23 cellular contexts compared by ENCODE assay signal in genomic region chr6:121677551-121677950, GRCh38.
DNase-seq lines count a peak whose midpoint lies in the region; ATAC-seq, FAIRE-seq and TF ChIP-seq lines count a peak whose summit lies in the region.
"Had no signal": no experiment of that assay in that cellular context is flagged by ENCODE, and none has a peak within 500 bp of the region (broad histone marks: within the 10 kb centered on the region; RNA-seq: fewer than 3 reads in every experiment).

No MANE protein-coding gene starts in this region.

- CTCF ChIA-PET in H1 (lab: Charles Lee; ENCODE audit: partially characterized antibody) = interaction anchor here (0.7 to 2.1 kb wide), 4 partner anchors 8 to 248 kb away, joined by 3 to 5 read pairs (median 3); no protein-coding TSS in a partner anchor

- POLR2A ChIA-PET in H1 (lab: Charles Lee; ENCODE audit: partially characterized antibody) = no interaction called here

- H3K4me3 Mint-ChIP-seq in H9 = no peak overlapping the region
- H3K4me3 Mint-ChIP-seq in activated T-cell treated with anti-CD3 and anti-CD28 coated beads, Interleukin-2, amount 50 U/mL, for 24 hours = no peak overlapping the region
- H3K4me3 Mint-ChIP-seq: CD4-positive, alpha-beta memory T cell; GM23338 had no signal

- H3K27me3 Mint-ChIP-seq in H9 (ENCODE audit: low read depth) = no peaks in the 10 kb centered on the region
- H3K27me3 Mint-ChIP-seq in activated T-cell treated with anti-CD3 and anti-CD28 coated beads, Interleukin-2, amount 50 U/mL, for 24 hours = no peaks in the 10 kb centered on the region
- H3K27me3 Mint-ChIP-seq: CD4-positive, alpha-beta memory T cell had no signal

- H4K8ac ChIP-seq in H9 (replicated peaks; ENCODE audit: insufficient read length, low read depth, low read length) = no peak overlapping the region
- no peak overlapping the region for H4K8ac ChIP-seq in H1 (ENCODE audit: extremely low read depth, insufficient read depth, low read length)
- H4K8ac ChIP-seq in neuronal stem cell (ENCODE audit: low read depth, low read length) = no peak overlapping the region

- H3K4me3 ChIP-seq in adipocyte (ENCODE audit: low read length) = no peak overlapping the region
- H3K4me3 ChIP-seq in H1 (ENCODE audit: extremely low read depth in 1 of 4, insufficient read depth in 2 of 4, low read depth in 3 of 4, low read length in 4 of 4) = no peak overlapping the region
- no peak overlapping the region for H3K4me3 ChIP-seq in neuronal stem cell (ENCODE audit: low read length in 2 of 2)
- H3K4me3 ChIP-seq: A549, GM23338 had no signal

- FAIRE-seq in H1 (lab: Jason Lieb, UNC) = no peak
- FAIRE-seq: A549, GM12891, GM18507, H54 had no signal

- H3K79me2 ChIP-seq in H9 (ENCODE audit: insufficient read depth, low read length) (no peaks in the 10 kb centered on the region), H1 (ENCODE audit: control insufficient read depth in 1 of 2, insufficient read depth in 2 of 2, low read length in 2 of 2) (no peaks in the 10 kb centered on the region)

- H3K9me3 ChIP-seq in H9 (ENCODE audit: control insufficient read depth, low read depth, low read length) (no peaks in the 10 kb centered on the region), adipocyte (ENCODE audit: control insufficient read depth, low read length) (no peaks in the 10 kb centered on the region), H1 (ENCODE audit: insufficient read depth in 2 of 2, low read depth in 1 of 2, low read length in 1 of 2) (0 out of 4 replicates have a peak, but pooled peaks cover 0 to under 1% of the 10 kb centered on the region in 2 experiments), neuronal stem cell (replicated peaks in 1 of 2; ENCODE audit: control insufficient read depth in 2 of 2, insufficient read depth in 1 of 2, low read depth in 1 of 2, low read length in 2 of 2) (no peaks in the 10 kb centered on the region)
- H3K9me3 ChIP-seq: A549 had no signal

- TF ChIP-seq EP300 in H1 (IDR thresholded peaks at IDR 0.05; ENCODE audit: borderline replicate concordance in 1 of 2, low read depth in 2 of 2, low read length in 2 of 2) = no peak

- H4K5ac ChIP-seq in H9 (ENCODE audit: insufficient read length, low read depth, low read length) (no peak overlapping the region), H1 (ENCODE audit: insufficient read length, low read depth, low read length) (no peak overlapping the region)

- TF ChIP-seq POLR2A in H1 (IDR thresholded peaks at IDR 0.05; ENCODE audit: control extremely low read depth in 1 of 2, low read depth in 2 of 2, low read length in 2 of 2) = no peak

- no peak for TF ChIP-seq CTCF in H9 (conservative IDR thresholded peaks at IDR 0.05)
- no peak for TF ChIP-seq CTCF in H1 (IDR thresholded peaks at IDR 0.05; ENCODE audit: control extremely low read depth in 1 of 3, insufficient read depth in 1 of 3, low read depth in 1 of 3, low read length in 3 of 3)

- DNase-seq in H9 (no peak), adipocyte (ENCODE audit: low read depth) (peak; percentile 32), H1 (ENCODE audit: low read depth in 1 of 2, low spot score in 2 of 2) (no peak), neuronal stem cell (ENCODE audit: low spot score) (no peak), germinal center (ENCODE audit: low spot score) (no peak), hippocampal formation (lab: John Stamatoyannopoulos, UW) (no peak)
- DNase-seq in activated T-cell treated with anti-CD3 and anti-CD28 coated beads, Interleukin-2, amount 50 U/mL, for 24 hours = no peak
- DNase-seq: 8988T; ACHN; C1 segment of cervical spinal cord; Calu3; CD4-positive, alpha-beta memory T cell; COR-L47; DMS53; DMS79 treated with DMSO at 0.1 percent for 48 hours; GF-D8; HCEC 1CT had no signal

- H2BK15ac ChIP-seq in H9 (ENCODE audit: low read depth, low read length) = no peak overlapping the region
- no peak overlapping the region for H2BK15ac ChIP-seq in H1 (ENCODE audit: low read length)
- H2BK15ac ChIP-seq in neuronal stem cell (ENCODE audit: low read length) = no peak overlapping the region

- no peak overlapping the region for H2BK12ac ChIP-seq in H9 (ENCODE audit: insufficient read length, low read depth, low read length)
- no peak overlapping the region for H2BK12ac ChIP-seq in H1 (ENCODE audit: low read depth, low read length)
- H2BK12ac ChIP-seq in neuronal stem cell (ENCODE audit: low read length) = no peak overlapping the region

- no peak overlapping the region for H3K4ac ChIP-seq in H9 (ENCODE audit: low read depth, low read length)
- H3K4ac ChIP-seq in H1 (replicated peaks; ENCODE audit: insufficient read length, low read depth, low read length) = no peak overlapping the region
- H3K4ac ChIP-seq in neuronal stem cell (ENCODE audit: low read length) = no peak overlapping the region

- H4K20me1 ChIP-seq in H9 (ENCODE audit: control insufficient read depth, insufficient read depth, insufficient read length) = no peaks in the 10 kb centered on the region
- no peaks in the 10 kb centered on the region for H4K20me1 ChIP-seq in H1 (replicated peaks in 1 of 2; ENCODE audit: control insufficient read depth in 1 of 2, insufficient read depth in 2 of 2, low read length in 2 of 2)

- H2BK120ac ChIP-seq in H9 (ENCODE audit: low read depth, low read length, poor library complexity, severe bottlenecking) = no peak overlapping the region
- no peak overlapping the region for H2BK120ac ChIP-seq in H1 (replicated peaks; ENCODE audit: low read depth, low read length)
- H2BK120ac ChIP-seq in neuronal stem cell (ENCODE audit: low read depth, low read length) = no peak overlapping the region

- H3K4me2 ChIP-seq in H9 (ENCODE audit: insufficient read depth, insufficient read length, low read length) = no peak overlapping the region
- H3K4me2 ChIP-seq in H1 (ENCODE audit: insufficient read depth in 1 of 2, low read depth in 2 of 2, low read length in 2 of 2) = no peak overlapping the region
- H3K4me2 ChIP-seq in neuronal stem cell (ENCODE audit: insufficient read depth, low read length, poor library complexity, severe bottlenecking) = no peak overlapping the region
- H3K4me2 ChIP-seq: A549, GM23338 had no signal

- no peak overlapping the region for H3K56ac ChIP-seq in H9 (ENCODE audit: insufficient read length, low read depth, low read length)
- H3K56ac ChIP-seq in H1 (replicated peaks; ENCODE audit: insufficient read length, low read depth, low read length) = no peak overlapping the region

- H2AFZ ChIP-seq in H9 (ENCODE audit: low read length) = no peak overlapping the region
- peak overlapping the region; percentile 52; the same call in 1 of the 2 replicates for H2AFZ ChIP-seq in H1 (ENCODE audit: low read length)
- H2AFZ ChIP-seq in neuronal stem cell (ENCODE audit: low read length) = peak overlapping the region; percentile 10

- H3K4me1 ChIP-seq in H9 (ENCODE audit: insufficient read depth, low read length) (no peaks in the 10 kb centered on the region), adipocyte (ENCODE audit: control insufficient read depth, insufficient read depth, low read length) (no peaks in the 10 kb centered on the region), H1 (replicated peaks in 1 of 4; ENCODE audit: control insufficient read depth in 3 of 4, insufficient read depth in 4 of 4, low read length in 3 of 4) (no peaks in the 10 kb centered on the region), neuronal stem cell (ENCODE audit: control insufficient read depth in 2 of 2, insufficient read depth in 1 of 2, low read depth in 1 of 2, low read length in 2 of 2) (no peaks in the 10 kb centered on the region)
- H3K4me1 ChIP-seq: A549 had no signal

- H3K23ac ChIP-seq in H9 (ENCODE audit: insufficient read length, low read depth, low read length) = peak overlapping the region; percentile 44
- H3K23ac ChIP-seq in H1 (ENCODE audit: insufficient read length) = no peak overlapping the region
- H3K23ac ChIP-seq in neuronal stem cell (ENCODE audit: low read depth, low read length, poor library complexity) = no peak overlapping the region

- H3K18ac ChIP-seq in H9 (ENCODE audit: insufficient read length, low read depth, low read length) (no peak overlapping the region), H1 (ENCODE audit: extremely low read depth, low read length) (no peak overlapping the region), neuronal stem cell (ENCODE audit: low read length) (no peak overlapping the region)

- no peak overlapping the region for H2AK5ac ChIP-seq in H9 (ENCODE audit: insufficient read length, low read length)
- no peak overlapping the region for H2AK5ac ChIP-seq in H1 (ENCODE audit: low read depth, low read length)
- H2AK5ac ChIP-seq in neuronal stem cell (ENCODE audit: low read depth, low read length) = no peak overlapping the region

- H3K4me1 Mint-ChIP-seq in H9 = peaks cover 12 to 15% of the 10 kb centered on the region in 2 experiments
- no peaks in the 10 kb centered on the region for H3K4me1 Mint-ChIP-seq in activated T-cell treated with anti-CD3 and anti-CD28 coated beads, Interleukin-2, amount 50 U/mL, for 24 hours (ENCODE audit: low read depth)
- H3K4me1 Mint-ChIP-seq: CD4-positive, alpha-beta memory T cell had no signal

- no peaks in the 10 kb centered on the region for H3K9me3 Mint-ChIP-seq in H9
- H3K9me3 Mint-ChIP-seq in activated T-cell treated with anti-CD3 and anti-CD28 coated beads, Interleukin-2, amount 50 U/mL, for 24 hours = no peaks in the 10 kb centered on the region
- H3K9me3 Mint-ChIP-seq: GM23338 had no signal

- H2BK5ac ChIP-seq in H9 (ENCODE audit: insufficient read length, low read length) = no peak overlapping the region
- no peak overlapping the region; the same call in 1 of the 2 replicates for H2BK5ac ChIP-seq in H1 (ENCODE audit: low read depth, low read length)
- H2BK5ac ChIP-seq in neuronal stem cell (ENCODE audit: low read length) = no peak overlapping the region

- H2BK20ac ChIP-seq in H9 (ENCODE audit: low read depth, low read length, poor library complexity, severe bottlenecking) = no peak overlapping the region
- no peak overlapping the region for H2BK20ac ChIP-seq in H1 (ENCODE audit: low read length)

- ATAC-seq in HG03196 (IDR thresholded peaks at IDR 0.05; ENCODE audit: unreplicated experiment) = no peak
- ATAC-seq: A549, GM23338 had no signal

- H3K27me3 ChIP-seq in H9 (ENCODE audit: insufficient read depth, low read length) (no peaks in the 10 kb centered on the region), adipocyte (replicated peaks; ENCODE audit: control insufficient read depth, insufficient read depth, low read length) (no peaks in the 10 kb centered on the region), H1 (replicated peaks in 1 of 4; ENCODE audit: control insufficient read depth in 3 of 4, extremely low read depth in 1 of 4, insufficient read depth in 3 of 4, low read length in 3 of 4) (no peaks in the 10 kb centered on the region), neuronal stem cell (ENCODE audit: control insufficient read depth in 3 of 3, insufficient read depth in 3 of 3, low read depth in 1 of 3, low read length in 3 of 3) (no peaks in the 10 kb centered on the region)

- H3K23me2 ChIP-seq in H9 (ENCODE audit: insufficient read length, low read depth, low read length, poor library complexity, severe bottlenecking) (no peaks in the 10 kb centered on the region), H1 (ENCODE audit: low read depth, low read length) (no peaks in the 10 kb centered on the region)

- H3K27ac ChIP-seq in H9 (ENCODE audit: insufficient read length, low read depth, low read length) = no peak overlapping the region
- no peak overlapping the region for H3K27ac ChIP-seq in H1 (ENCODE audit: low read depth, low read length)
- no peak overlapping the region for H3K27ac ChIP-seq in neuronal stem cell (replicated peaks; ENCODE audit: low read length)
- H3K27ac ChIP-seq: A549 had no signal

- H3K9ac ChIP-seq in H9 (ENCODE audit: extremely low read depth, insufficient read length, low read length) (no peak overlapping the region), adipocyte (ENCODE audit: low read length) (no peak overlapping the region), H1 (replicated peaks in 1 of 4; ENCODE audit: extremely low read depth in 1 of 4, low read depth in 3 of 4, low read length in 3 of 4) (no peak overlapping the region), neuronal stem cell (ENCODE audit: low read depth, low read length, poor library complexity) (no peak overlapping the region)

- H4K91ac ChIP-seq in H9 (ENCODE audit: insufficient read length, low read depth, low read length) (no peak overlapping the region), H1 (replicated peaks; ENCODE audit: insufficient read length, low read length) (no peak overlapping the region), neuronal stem cell (ENCODE audit: low read depth, low read length, poor library complexity) (no peak overlapping the region)

- H3K36me3 Mint-ChIP-seq in H9 (ENCODE audit: insufficient read depth in 1 of 3, low read depth in 3 of 3) = no peaks in the 10 kb centered on the region
- H3K36me3 Mint-ChIP-seq in activated T-cell treated with anti-CD3 and anti-CD28 coated beads, Interleukin-2, amount 50 U/mL, for 24 hours (ENCODE audit: low read depth) = no peaks in the 10 kb centered on the region
- H3K36me3 Mint-ChIP-seq: CD4-positive, alpha-beta memory T cell had no signal

- WGBS in H9 (ENCODE audit: extremely low coverage, insufficient read length, low lambda C conversion rate) = no CpG with 5 or more reads among the region's 2 CpGs
- 84% methylated on average over 2 of the region's 2 CpGs; no CpG with 5 or more reads in 1 of the 2 experiments for WGBS in H1 (ENCODE audit: extremely low coverage in 1 of 2, insufficient coverage in 1 of 2, insufficient read length in 1 of 2, insufficient replicate concordance in 2 of 2, low coverage in 1 of 2, low lambda C conversion rate in 2 of 2, missing lambda C conversion rate in 1 of 2), 2 experiments
- WGBS in neuronal stem cell (ENCODE audit: extremely low coverage in 2 of 2, insufficient read length in 2 of 2, insufficient replicate concordance in 1 of 2), 2 donors = no CpG with 5 or more reads among the region's 2 CpGs

- H3T11ph ChIP-seq in H9 (ENCODE audit: low read length) = no peak overlapping the region

- H3K14ac ChIP-seq in H9 (ENCODE audit: insufficient read depth, low read length) (no peak overlapping the region), H1 (ENCODE audit: insufficient read length) (no peak overlapping the region), neuronal stem cell (ENCODE audit: low read length) (no peak overlapping the region)

- TF ChIP-seq RAD21 in H1 (IDR thresholded peaks at IDR 0.05 in 1 of 2, conservative IDR thresholded peaks at IDR 0.05 in 1 of 2; ENCODE audit: low read depth in 2 of 2, low read length in 2 of 2) = no peak

- H3K27ac Mint-ChIP-seq in H9 = no peak overlapping the region
- no peak overlapping the region for H3K27ac Mint-ChIP-seq in activated T-cell treated with anti-CD3 and anti-CD28 coated beads, Interleukin-2, amount 50 U/mL, for 24 hours
- H3K27ac Mint-ChIP-seq: CD4-positive, alpha-beta memory T cell; GM23338 had no signal

- H3K36me3 ChIP-seq in adipocyte (ENCODE audit: control insufficient read depth, insufficient read depth, low read length, severe bottlenecking) = no peaks in the 10 kb centered on the region
- H3K36me3 ChIP-seq in H1 (ENCODE audit: control insufficient read depth in 2 of 4, insufficient read depth in 4 of 4, low read length in 3 of 4) = no peaks in the 10 kb centered on the region
- H3K36me3 ChIP-seq in neuronal stem cell (replicated peaks in 1 of 2; ENCODE audit: control insufficient read depth in 2 of 2, insufficient read depth in 2 of 2, low read length in 2 of 2) = no peaks in the 10 kb centered on the region

- H3K79me1 ChIP-seq in H9 (ENCODE audit: insufficient read depth, low read depth, low read length, poor library complexity, severe bottlenecking) (no peaks in the 10 kb centered on the region), H1 (ENCODE audit: low read depth, low read length) (no peaks in the 10 kb centered on the region), neuronal stem cell (ENCODE audit: low read depth, low read length) (no peaks in the 10 kb centered on the region)
